8 cellular contexts compared by ENCODE assay signal in the genomic region with DNA sequence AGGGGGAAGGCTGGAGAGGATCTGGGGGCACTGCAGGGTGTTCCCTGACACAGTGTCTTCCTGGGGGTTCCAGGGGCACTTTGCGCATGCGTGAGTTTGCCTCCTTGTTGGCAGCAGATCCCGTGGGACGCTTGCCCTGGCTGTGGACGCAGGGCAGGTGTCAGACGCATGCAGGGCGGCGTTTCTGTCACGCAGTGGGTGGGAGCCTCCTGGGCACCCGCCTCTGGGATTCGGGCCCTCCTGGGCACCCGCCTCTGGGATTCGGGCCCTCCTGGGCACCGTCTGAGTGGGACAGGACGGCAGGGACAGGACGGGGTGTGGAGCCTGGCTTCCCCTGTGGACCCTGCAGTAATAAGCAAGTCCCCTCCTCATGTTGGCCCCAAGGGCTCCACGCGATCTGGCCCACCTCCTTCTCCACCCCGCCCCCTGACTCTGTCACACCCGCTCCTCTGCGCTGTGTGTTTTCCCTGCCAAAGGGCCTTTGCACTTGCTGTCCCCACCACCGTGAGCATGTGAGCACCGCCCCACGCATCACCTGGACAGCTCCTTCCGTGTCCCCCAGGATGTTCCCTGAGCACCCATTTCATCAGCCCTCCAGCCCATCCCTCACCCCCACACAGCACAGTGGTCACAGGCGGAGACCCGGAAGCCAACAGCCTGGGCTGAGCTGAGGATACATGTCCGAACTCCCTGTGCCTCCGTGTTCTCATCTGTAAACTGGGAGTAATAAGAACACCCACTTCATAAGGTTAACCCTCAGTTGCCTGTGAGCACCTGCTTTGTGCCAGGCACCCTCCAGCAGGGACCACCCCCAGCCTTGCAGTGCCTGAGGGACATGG. TPM values are rescaled to one million over a fixed set of nuclear protein-coding genes. Genes with fewer than 3 reads are reported as not detected.
DNase-seq lines count a peak whose midpoint lies in the region; ATAC-seq and TF ChIP-seq lines count a peak whose summit lies in the region.

No MANE protein-coding gene starts in this region.

- H3K4me3 ChIP-seq in mammary epithelial cell (replicated peaks in 1 of 3; ENCODE audit: insufficient read depth in 1 of 3, low read depth in 2 of 3, low read length in 3 of 3) = peak overlapping the region; percentile 14 to 51 (median 41)

- no peaks in the 10 kb centered on the region for H3K36me3 ChIP-seq in mammary epithelial cell (ENCODE audit: insufficient read depth, low read length)

- CTCF ChIA-PET in mammary epithelial cell (lab: Charles Lee; ENCODE audit: low non-redundant PET) = no interaction called here

- no peaks in the 10 kb centered on the region for H3K9me3 ChIP-seq in mammary epithelial cell (replicated peaks; ENCODE audit: insufficient read depth, low read length)

- dilution Hi-C loops in mammary epithelial cell (cut with HindIII; ENCODE audit: low sequenced_read_pairs) = no loop called here

- H2AFZ ChIP-seq in mammary epithelial cell (ENCODE audit: low read depth, low read length) = peak overlapping the region; percentile 60

- H3K79me2 ChIP-seq in mammary epithelial cell (ENCODE audit: insufficient read depth, low read length) = no peaks in the 10 kb centered on the region

- WGBS in mammary epithelial cell (ENCODE audit: low coverage, missing lambda C conversion rate) = 6% methylated on average over 10 of the region's 29 CpGs

- H3K27ac ChIP-seq in mammary epithelial cell (ENCODE audit: insufficient read depth, low read depth, low read length) (no peak overlapping the region), foreskin keratinocyte (no peak overlapping the region)

- H3K4me2 ChIP-seq in mammary epithelial cell (ENCODE audit: insufficient read depth, low read depth, low read length) = peak overlapping the region; percentile 96

- H3K9ac ChIP-seq in mammary epithelial cell (ENCODE audit: insufficient read depth, low read length) = no peak overlapping the region

- TF ChIP-seq CTCF in mammary epithelial cell (conservative IDR thresholded peaks at IDR 0.05 in 1 of 2, IDR thresholded peaks at IDR 0.05 in 1 of 2; ENCODE audit: extremely low read depth in 1 of 2, insufficient read depth in 1 of 2, low read depth in 1 of 2, low read length in 2 of 2) = no peak
- TF ChIP-seq CTCF in foreskin keratinocyte (conservative IDR thresholded peaks at IDR 0.05) = no peak

- H4K20me1 ChIP-seq in mammary epithelial cell (ENCODE audit: insufficient read depth, low read length) = no peaks in the 10 kb centered on the region

- no peaks in the 10 kb centered on the region for H3K27me3 ChIP-seq in mammary epithelial cell (ENCODE audit: insufficient read depth, low read length)
- H3K27me3 ChIP-seq in foreskin keratinocyte = peaks cover 14% of the 10 kb centered on the region

- intact Hi-C loops in mammary epithelial cell (cut with micrococcal nuclease) = loop anchor here (5.0 kb wide), 1 partner anchor 960 kb away; a partner anchor contains a TSS

- peaks cover 44% of the 10 kb centered on the region for H3K4me1 ChIP-seq in mammary epithelial cell (ENCODE audit: insufficient read depth, low read length)
- no peaks in the 10 kb centered on the region for H3K4me1 ChIP-seq in foreskin keratinocyte

- BruUV-seq in mammary epithelial cell (replicated peaks; lab: Mats Ljungman, UMichigan) = no TSS peak

- peak; percentile 89 for DNase-seq in AG20443 (ENCODE audit: low spot score)
- peak; percentile 76 for DNase-seq in LHCN-M2 (ENCODE audit: low read depth)
- peak; percentile 23 for DNase-seq in mammary epithelial cell
- DNase-seq in myocyte (ENCODE audit: low read depth) = peak; percentile 77
- DNase-seq in stimulated activated CD4-positive, alpha-beta T cell treated with anti-CD3 and anti-CD28 coated beads, Interleukin-1b, Interleukin-23, amount 100 ng/mL, for 48 hours = no peak
- DNase-seq in foreskin keratinocyte = no peak

- in situ Hi-C loops in mammary epithelial cell (cut with MboI; ENCODE audit: low sequenced_read_pairs in 2 of 2) = no loop called here

- no peak for ATAC-seq in GM18498 (IDR thresholded peaks at IDR 0.05; ENCODE audit: unreplicated experiment)
- ATAC-seq in foreskin keratinocyte = no peak
- no peak for ATAC-seq in GM19467 (IDR thresholded peaks at IDR 0.05; ENCODE audit: unreplicated experiment)

RNA-seq across cellular contexts. Expression of a gene that starts 4.4 kb away (rescaled TPM):
- total RNA-seq in LHCN-M2 (2014; rRNA removed) (33.1 and 41.7 TPM in 2 replicates), mammary epithelial cell (10 to 100 TPM in 1 of 2 donors, under 1 TPM in 1; 0.50 to 11.3 TPM), myocyte (15.5 and 40.1 TPM in 2 replicates), foreskin keratinocyte (20.1 and 39.2 TPM in 2 replicates)
- polyA plus RNA-seq in LHCN-M2 (2012) = 31.8 TPM
- polyA plus RNA-seq in mammary epithelial cell (8.1 TPM), foreskin keratinocyte (25.1 and 50.0 TPM in 2 replicates)
- polyA minus RNA-seq in mammary epithelial cell = 0.57 TPM
- 12.8 TPM for polyA plus RNA-seq in myocyte (2012)

Comparison
In these comparisons a context has a peak if more than half of its experiments do, and no peak if none do; other contexts are left out.
1. DNase-seq: peak in AG20443 (single experiment), LHCN-M2 (single experiment), mammary epithelial cell (single experiment) and myocyte (single experiment); none in stimulated activated CD4-positive, alpha-beta T cell treated with anti-CD3 and anti-CD28 coated beads, Interleukin-1b, Interleukin-23, amount 100 ng/mL, for 48 hours (single experiment) and foreskin keratinocyte (0 of 2).